ENCODE assay signal across 8 cellular contexts in genomic region chr2:215002500-215002899, GRCh38.
DNase-seq lines count a peak whose midpoint lies in the region; ATAC-seq and TF ChIP-seq lines count a peak whose summit lies in the region.

No MANE protein-coding gene starts in this region.

- intact Hi-C loops in spleen (cut with DNase I; ENCODE audit: low total_unique reads) = no loop called here

- H3K27ac ChIP-seq in gastroesophageal sphincter = no peak overlapping the region
- H3K27ac ChIP-seq in spleen = no peak overlapping the region

- H3K9me3 ChIP-seq in gastroesophageal sphincter (no peaks in the 10 kb centered on the region), spleen (no peaks in the 10 kb centered on the region)

- ATAC-seq in GM18508 (IDR thresholded peaks at IDR 0.05; ENCODE audit: insufficient read depth, unreplicated experiment) (peak; percentile 48), gastroesophageal sphincter (no peak)

- no peaks in the 10 kb centered on the region for H3K36me3 ChIP-seq in gastroesophageal sphincter
- H3K36me3 ChIP-seq in spleen = no peaks in the 10 kb centered on the region

- DNase-seq in AG20443 (ENCODE audit: low spot score) (peak; percentile 43), HK-2 (ENCODE audit: unreplicated experiment) (peak; percentile 3), SHP77 (lab: John Stamatoyannopoulos, UW) (peak; percentile 19 to 52), spleen (no peak)
- DNase-seq in activated naive CD4-positive, alpha-beta T cell treated with anti-CD3 and anti-CD28 coated beads, Interleukin-2, amount 50 U/mL, for 16 hours = no peak
- no peak for DNase-seq in activated CD4-positive, alpha-beta T cell treated with anti-CD3 and anti-CD28 coated beads, Interleukin-2, amount 50 U/mL, for 4 hours

- H3K4me1 ChIP-seq in gastroesophageal sphincter = no peaks in the 10 kb centered on the region
- H3K4me1 ChIP-seq in spleen = no peaks in the 10 kb centered on the region

- H3K27me3 ChIP-seq in gastroesophageal sphincter (no peaks in the 10 kb centered on the region), spleen (replicated peaks in 1 of 7) (no peaks in the 10 kb centered on the region)

- 7 to 29% methylated on average over 5 of the region's 5 CpGs for WGBS in gastroesophageal sphincter (ENCODE audit: low coverage in 1 of 2), 2 donors
- 28 to 37% (median 35%) methylated on average over 5 of the region's 5 CpGs for whole genome bisulfite sequencing in spleen, 5 donors

- TF ChIP-seq POLR2A in gastroesophageal sphincter (IDR thresholded peaks at IDR 0.05) (no peak), spleen (IDR thresholded peaks at IDR 0.05) (no peak)

- TF ChIP-seq CTCF in gastroesophageal sphincter (IDR thresholded peaks at IDR 0.05) = peak in 3 of 4 experiments; percentile 15 to 50 (median 42)
- peak in 6 of 11 experiments; percentile 14 to 45 (median 26) for TF ChIP-seq CTCF in spleen (IDR thresholded peaks at IDR 0.05 in 8 of 11, conservative IDR thresholded peaks at IDR 0.05 in 3 of 11)

- H3K4me3 ChIP-seq in gastroesophageal sphincter (no peak overlapping the region), spleen (no peak overlapping the region)

- TF ChIP-seq EP300 in gastroesophageal sphincter (IDR thresholded peaks at IDR 0.05) = no peak

Comparison
In these comparisons a context has a peak if more than half of its experiments do, and no peak if none do; other contexts are left out.
1. DNase-seq: peak in AG20443 (single experiment), HK-2 (single experiment) and SHP77 (2 of 2); none in spleen (single experiment), activated naive CD4-positive, alpha-beta T cell treated with anti-CD3 and anti-CD28 coated beads, Interleukin-2, amount 50 U/mL, for 16 hours (single experiment) and activated CD4-positive, alpha-beta T cell treated with anti-CD3 and anti-CD28 coated beads, Interleukin-2, amount 50 U/mL, for 4 hours (0 of 2).